ENCODE assay signal across 1 cellular context in the genomic region with DNA sequence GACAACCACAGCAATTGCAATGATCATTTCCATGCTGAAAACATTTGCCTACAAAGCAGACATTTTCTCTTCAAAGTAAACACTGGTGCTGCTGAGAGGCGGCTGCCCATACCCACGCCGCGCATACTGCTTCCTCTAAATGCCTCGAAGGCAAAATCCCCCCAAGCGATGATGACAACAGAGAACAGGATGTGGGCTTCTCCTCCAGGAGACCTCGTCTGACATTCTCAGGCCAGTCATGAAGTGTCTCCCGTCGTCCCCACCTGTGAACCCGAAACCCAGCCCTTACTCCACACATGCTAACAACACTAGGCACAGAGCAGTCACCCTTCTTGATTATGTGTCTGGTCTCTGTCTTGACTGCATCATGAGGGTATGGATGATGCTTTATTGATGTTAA.
TF ChIP-seq lines count a peak whose summit lies in the region.

No MANE protein-coding gene starts in this region.

TF ChIP-seq in GM23338, 12 proteins besides CTCF, POLR2A, EP300 and RAD21 (continued from another document):
- TF ChIP-seq, protein P1, sequence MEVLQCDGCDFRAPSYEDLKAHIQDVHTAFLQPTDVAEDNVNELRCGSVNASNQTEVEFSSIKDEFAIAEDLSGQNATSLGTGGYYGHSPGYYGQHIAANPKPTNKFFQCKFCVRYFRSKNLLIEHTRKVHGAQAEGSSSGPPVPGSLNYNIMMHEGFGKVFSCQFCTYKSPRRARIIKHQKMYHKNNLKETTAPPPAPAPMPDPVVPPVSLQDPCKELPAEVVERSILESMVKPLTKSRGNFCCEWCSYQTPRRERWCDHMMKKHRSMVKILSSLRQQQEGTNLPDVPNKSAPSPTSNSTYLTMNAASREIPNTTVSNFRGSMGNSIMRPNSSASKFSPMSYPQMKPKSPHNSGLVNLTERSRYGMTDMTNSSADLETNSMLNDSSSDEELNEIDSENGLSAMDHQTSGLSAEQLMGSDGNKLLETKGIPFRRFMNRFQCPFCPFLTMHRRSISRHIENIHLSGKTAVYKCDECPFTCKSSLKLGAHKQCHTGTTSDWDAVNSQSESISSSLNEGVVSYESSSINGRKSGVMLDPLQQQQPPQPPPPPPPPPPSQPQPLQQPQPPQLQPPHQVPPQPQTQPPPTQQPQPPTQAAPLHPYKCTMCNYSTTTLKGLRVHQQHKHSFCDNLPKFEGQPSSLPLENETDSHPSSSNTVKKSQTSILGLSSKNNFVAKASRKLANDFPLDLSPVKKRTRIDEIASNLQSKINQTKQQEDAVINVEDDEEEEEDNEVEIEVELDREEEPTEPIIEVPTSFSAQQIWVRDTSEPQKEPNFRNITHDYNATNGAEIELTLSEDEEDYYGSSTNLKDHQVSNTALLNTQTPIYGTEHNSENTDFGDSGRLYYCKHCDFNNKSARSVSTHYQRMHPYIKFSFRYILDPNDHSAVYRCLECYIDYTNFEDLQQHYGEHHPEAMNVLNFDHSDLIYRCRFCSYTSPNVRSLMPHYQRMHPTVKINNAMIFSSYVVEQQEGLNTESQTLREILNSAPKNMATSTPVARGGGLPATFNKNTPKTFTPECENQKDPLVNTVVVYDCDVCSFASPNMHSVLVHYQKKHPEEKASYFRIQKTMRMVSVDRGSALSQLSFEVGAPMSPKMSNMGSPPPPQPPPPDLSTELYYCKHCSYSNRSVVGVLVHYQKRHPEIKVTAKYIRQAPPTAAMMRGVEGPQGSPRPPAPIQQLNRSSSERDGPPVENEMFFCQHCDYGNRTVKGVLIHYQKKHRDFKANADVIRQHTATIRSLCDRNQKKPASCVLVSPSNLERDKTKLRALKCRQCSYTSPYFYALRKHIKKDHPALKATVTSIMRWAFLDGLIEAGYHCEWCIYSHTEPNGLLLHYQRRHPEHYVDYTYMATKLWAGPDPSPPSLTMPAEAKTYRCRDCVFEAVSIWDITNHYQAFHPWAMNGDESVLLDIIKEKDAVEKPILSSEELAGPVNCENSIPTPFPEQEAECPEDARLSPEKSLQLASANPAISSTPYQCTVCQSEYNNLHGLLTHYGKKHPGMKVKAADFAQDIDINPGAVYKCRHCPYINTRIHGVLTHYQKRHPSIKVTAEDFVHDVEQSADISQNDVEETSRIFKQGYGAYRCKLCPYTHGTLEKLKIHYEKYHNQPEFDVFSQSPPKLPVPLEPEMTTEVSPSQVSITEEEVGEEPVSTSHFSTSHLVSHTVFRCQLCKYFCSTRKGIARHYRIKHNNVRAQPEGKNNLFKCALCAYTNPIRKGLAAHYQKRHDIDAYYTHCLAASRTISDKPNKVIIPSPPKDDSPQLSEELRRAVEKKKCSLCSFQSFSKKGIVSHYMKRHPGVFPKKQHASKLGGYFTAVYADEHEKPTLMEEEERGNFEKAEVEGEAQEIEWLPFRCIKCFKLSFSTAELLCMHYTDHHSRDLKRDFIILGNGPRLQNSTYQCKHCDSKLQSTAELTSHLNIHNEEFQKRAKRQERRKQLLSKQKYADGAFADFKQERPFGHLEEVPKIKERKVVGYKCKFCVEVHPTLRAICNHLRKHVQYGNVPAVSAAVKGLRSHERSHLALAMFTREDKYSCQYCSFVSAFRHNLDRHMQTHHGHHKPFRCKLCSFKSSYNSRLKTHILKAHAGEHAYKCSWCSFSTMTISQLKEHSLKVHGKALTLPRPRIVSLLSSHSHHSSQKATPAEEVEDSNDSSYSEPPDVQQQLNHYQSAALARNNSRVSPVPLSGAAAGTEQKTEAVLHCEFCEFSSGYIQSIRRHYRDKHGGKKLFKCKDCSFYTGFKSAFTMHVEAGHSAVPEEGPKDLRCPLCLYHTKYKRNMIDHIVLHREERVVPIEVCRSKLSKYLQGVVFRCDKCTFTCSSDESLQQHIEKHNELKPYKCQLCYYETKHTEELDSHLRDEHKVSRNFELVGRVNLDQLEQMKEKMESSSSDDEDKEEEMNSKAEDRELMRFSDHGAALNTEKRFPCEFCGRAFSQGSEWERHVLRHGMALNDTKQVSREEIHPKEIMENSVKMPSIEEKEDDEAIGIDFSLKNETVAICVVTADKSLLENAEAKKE (CRISPR knock-in tag; IDR thresholded peaks at IDR 0.05): no peak
- TF ChIP-seq, protein P2, sequence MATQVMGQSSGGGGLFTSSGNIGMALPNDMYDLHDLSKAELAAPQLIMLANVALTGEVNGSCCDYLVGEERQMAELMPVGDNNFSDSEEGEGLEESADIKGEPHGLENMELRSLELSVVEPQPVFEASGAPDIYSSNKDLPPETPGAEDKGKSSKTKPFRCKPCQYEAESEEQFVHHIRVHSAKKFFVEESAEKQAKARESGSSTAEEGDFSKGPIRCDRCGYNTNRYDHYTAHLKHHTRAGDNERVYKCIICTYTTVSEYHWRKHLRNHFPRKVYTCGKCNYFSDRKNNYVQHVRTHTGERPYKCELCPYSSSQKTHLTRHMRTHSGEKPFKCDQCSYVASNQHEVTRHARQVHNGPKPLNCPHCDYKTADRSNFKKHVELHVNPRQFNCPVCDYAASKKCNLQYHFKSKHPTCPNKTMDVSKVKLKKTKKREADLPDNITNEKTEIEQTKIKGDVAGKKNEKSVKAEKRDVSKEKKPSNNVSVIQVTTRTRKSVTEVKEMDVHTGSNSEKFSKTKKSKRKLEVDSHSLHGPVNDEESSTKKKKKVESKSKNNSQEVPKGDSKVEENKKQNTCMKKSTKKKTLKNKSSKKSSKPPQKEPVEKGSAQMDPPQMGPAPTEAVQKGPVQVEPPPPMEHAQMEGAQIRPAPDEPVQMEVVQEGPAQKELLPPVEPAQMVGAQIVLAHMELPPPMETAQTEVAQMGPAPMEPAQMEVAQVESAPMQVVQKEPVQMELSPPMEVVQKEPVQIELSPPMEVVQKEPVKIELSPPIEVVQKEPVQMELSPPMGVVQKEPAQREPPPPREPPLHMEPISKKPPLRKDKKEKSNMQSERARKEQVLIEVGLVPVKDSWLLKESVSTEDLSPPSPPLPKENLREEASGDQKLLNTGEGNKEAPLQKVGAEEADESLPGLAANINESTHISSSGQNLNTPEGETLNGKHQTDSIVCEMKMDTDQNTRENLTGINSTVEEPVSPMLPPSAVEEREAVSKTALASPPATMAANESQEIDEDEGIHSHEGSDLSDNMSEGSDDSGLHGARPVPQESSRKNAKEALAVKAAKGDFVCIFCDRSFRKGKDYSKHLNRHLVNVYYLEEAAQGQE (IDR thresholded peaks at IDR 0.05; ENCODE audit: unreplicated experiment): no peak
- TF ChIP-seq ZNF114 (CRISPR knock-in tag; IDR thresholded peaks at IDR 0.05): no peak
- TF ChIP-seq POLR2AphosphoS5 (IDR thresholded peaks at IDR 0.05; ENCODE audit: low read depth): no peak
- no peak for TF ChIP-seq EZH2 (IDR thresholded peaks at IDR 0.05; ENCODE audit: low read depth, unreplicated experiment)
- TF ChIP-seq ZNF331 (CRISPR knock-in tag; IDR thresholded peaks at IDR 0.05; ENCODE audit: low read depth): no peak
- no peak for TF ChIP-seq NANOG (IDR thresholded peaks at IDR 0.05; ENCODE audit: borderline replicate concordance)
- no peak for TF ChIP-seq EZH2phosphoT487 (IDR thresholded peaks at IDR 0.05; ENCODE audit: unreplicated experiment)
- no peak for TF ChIP-seq CREB1 (CRISPR knock-in tag; IDR thresholded peaks at IDR 0.05; ENCODE audit: low read depth)
